11 cellular contexts compared by ENCODE assay signal in genomic region chr14:71529855-71530254, GRCh38.
DNase-seq lines count a peak whose midpoint lies in the region; ATAC-seq and TF ChIP-seq lines count a peak whose summit lies in the region.
"Had no signal": no experiment of that assay in that cellular context is flagged by ENCODE, and none has a peak within 500 bp of the region (broad histone marks: within the 10 kb centered on the region; RNA-seq: fewer than 3 reads in every experiment).

No MANE protein-coding gene starts in this region.

- no peak for TF ChIP-seq POLR2A in GM18505 (IDR thresholded peaks at IDR 0.05; ENCODE audit: borderline replicate concordance, extremely low read depth, insufficient read depth, insufficient read length)

- no peaks in the 10 kb centered on the region; the same call in 1 of the 2 replicates for H3K9me3 ChIP-seq in BE2C

- H3K27me3 ChIP-seq in BE2C = no peaks in the 10 kb centered on the region

- TF ChIP-seq CTCF in BE2C (IDR thresholded peaks at IDR 0.05; ENCODE audit: low read depth, low read length) (no peak), fibroblast of villous mesenchyme (IDR thresholded peaks at IDR 0.05; ENCODE audit: insufficient read depth, low read depth, low read length) (no peak), omental fat pad (IDR thresholded peaks at IDR 0.05) (no peak)

- H3K4me3 ChIP-seq in BE2C (ENCODE audit: low read depth, low read length) (peak overlapping the region; percentile 10), fibroblast of villous mesenchyme (ENCODE audit: low read depth, low read length) (no peak overlapping the region)

- H3K4me1 ChIP-seq in BE2C = peaks cover 12% of the 10 kb centered on the region

- DNase-seq in BE2C (peak; percentile 66), RPMI7951 (ENCODE audit: low read depth) (peak; percentile 82), fibroblast of villous mesenchyme (ENCODE audit: low read depth) (peak; percentile 25), omental fat pad (ENCODE audit: low spot score) (no peak), GDM1 (lab: John Stamatoyannopoulos, UW) (no peak), mesenteric fat pad (ENCODE audit: low spot score) (no peak)
- no peak for DNase-seq in activated CD8-positive, alpha-beta memory T cell treated with anti-CD3 and anti-CD28 coated beads, Interleukin-2, amount 50 U/mL, for 48 hours
- DNase-seq: CD8-positive, alpha-beta T cell; H7; stimulated activated CD4-positive, alpha-beta T cell treated with anti-CD3 and anti-CD28 coated beads, Interleukin-4, amount 100 ng/mL, for 24 hours had no signal

- no peaks in the 10 kb centered on the region for H3K36me3 ChIP-seq in BE2C

- peak; percentile 44 for ATAC-seq in omental fat pad (ENCODE audit: low FRiP score)
- no peak for ATAC-seq in GM18505 (IDR thresholded peaks at IDR 0.05; ENCODE audit: unreplicated experiment)
- ATAC-seq: CD8-positive, alpha-beta T cell had no signal

Comparison
In these comparisons a context has a peak if more than half of its experiments do, and no peak if none do; other contexts are left out.
1. DNase-seq: peak in BE2C (single experiment), RPMI7951 (single experiment) and fibroblast of villous mesenchyme (single experiment); none in omental fat pad (single experiment), GDM1 (single experiment), mesenteric fat pad (single experiment) and activated CD8-positive, alpha-beta memory T cell treated with anti-CD3 and anti-CD28 coated beads, Interleukin-2, amount 50 U/mL, for 48 hours (single experiment).